ENCODE assay signal across 12 cellular contexts in the genomic region with DNA sequence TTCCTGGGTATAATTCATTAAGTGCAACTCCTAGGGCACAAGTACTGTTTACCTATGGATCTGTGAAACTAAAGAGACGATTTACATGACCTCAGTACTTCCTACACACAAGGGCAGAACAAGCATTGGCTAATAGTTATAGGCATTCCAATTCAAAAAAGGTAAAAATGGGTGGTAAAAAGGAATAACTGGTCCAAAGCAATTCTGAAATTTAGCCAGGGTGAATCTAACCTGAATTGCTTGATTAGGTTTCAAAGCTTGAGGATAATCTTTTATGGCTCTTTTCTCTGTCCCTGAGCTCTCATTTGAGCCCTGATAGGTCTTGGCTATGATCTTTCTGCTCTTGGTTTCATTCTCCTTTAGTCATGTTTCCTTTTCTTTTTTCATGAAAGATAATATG. TPM values are rescaled to one million over a fixed set of nuclear protein-coding genes. Genes with fewer than 3 reads are reported as not detected.
"Had no signal": no experiment of that assay in that cellular context is flagged by ENCODE, and none has a peak within 500 bp of the region (broad histone marks: within the 10 kb centered on the region; RNA-seq: fewer than 3 reads in every experiment).

No MANE protein-coding gene starts in this region.

- H3K4me3 Mint-ChIP-seq: GM23338, H9, HFFc6 had no signal

- H3K27ac ChIP-seq: GM23248 had no signal

- ATAC-seq: GM23338, HCT116 had no signal

- H3K9me3 ChIP-seq: HAP-1 had no signal

- H3K27ac Mint-ChIP-seq: GM23338, H9, HFFc6 had no signal

- H2AFZ ChIP-seq: GM23248, GM23338 had no signal

- FAIRE-seq: H1, H54 had no signal

- H3K4me3 ChIP-seq: GM23248, GM23338, HAP-1 had no signal

- H3K9ac ChIP-seq: GM23248 had no signal

- H3K4me1 ChIP-seq: HAP-1 had no signal

- H3K9me3 Mint-ChIP-seq: GM23338, H9, HFFc6 had no signal

- H3K4me2 ChIP-seq: GM23338 had no signal

- DNase-seq: GM23248, GOT3, H7, H9, HCEC 1CT, HFFc6 had no signal

- H3K36me3 ChIP-seq: HAP-1 had no signal

RNA-seq across cellular contexts. Expression of gene CALCR, which starts 52.3 kb away (rescaled TPM):
- total RNA-seq: GM23248, H4, HFFc6 had no signal
- polyA plus RNA-seq: GM23248 had no signal
